9 cellular contexts compared by ENCODE assay signal in the genomic region with DNA sequence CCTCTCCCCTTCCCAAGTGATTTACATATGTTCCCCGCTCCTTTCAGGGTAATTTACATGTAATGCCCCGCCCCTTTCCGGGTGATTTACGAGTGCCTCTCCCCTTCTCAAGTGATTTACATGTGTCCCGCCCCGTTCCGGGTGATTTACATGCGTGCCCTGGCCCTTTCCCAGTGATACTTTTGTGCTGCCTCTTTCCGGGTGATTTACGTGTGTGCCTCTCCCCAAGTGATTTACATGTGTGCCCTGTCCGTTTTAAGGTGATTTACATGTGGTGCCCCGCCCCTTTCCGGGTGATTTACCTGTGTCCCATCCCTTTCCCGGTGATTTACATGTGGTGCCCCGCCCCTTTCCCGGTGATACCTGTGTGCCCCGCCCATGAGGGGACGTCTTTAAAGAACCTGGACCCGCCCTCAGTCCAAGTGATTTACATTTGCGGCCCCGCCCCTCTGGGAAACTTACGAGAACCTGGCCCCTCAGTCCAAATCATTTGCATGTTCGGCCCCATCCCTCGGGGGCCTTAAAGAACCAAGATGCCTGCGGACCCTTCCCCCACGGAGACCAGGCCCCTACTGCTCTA. TPM values are rescaled to one million over a fixed set of nuclear protein-coding genes. Genes with fewer than 3 reads are reported as not detected.
DNase-seq lines count a peak whose midpoint lies in the region; ATAC-seq and TF ChIP-seq lines count a peak whose summit lies in the region.
"Had no signal": no experiment of that assay in that cellular context is flagged by ENCODE, and none has a peak within 500 bp of the region (broad histone marks: within the 10 kb centered on the region; RNA-seq: fewer than 3 reads in every experiment).

No MANE protein-coding gene starts in this region.

- TF ChIP-seq CTCF in Peyer's patch (IDR thresholded peaks at IDR 0.05), result no peak
- no peak for TF ChIP-seq CTCF in natural killer cell (IDR thresholded peaks at IDR 0.05)
- no peak for TF ChIP-seq CTCF in stomach (IDR thresholded peaks at IDR 0.05)

- ATAC-seq in GM21529 (IDR thresholded peaks at IDR 0.05; ENCODE audit: unreplicated experiment) (peak; percentile 45), natural killer cell (peak; percentile 56 to 74 (median 60))

- H3K27ac ChIP-seq in Peyer's patch (peak overlapping the region; percentile 95 to 100 (median 98)), stomach (peak overlapping the region; percentile 98 to 99 (median 99))

- H3K4me3 ChIP-seq in Peyer's patch (peak overlapping the region; percentile 61 to 78 (median 70)), stomach (peak overlapping the region; percentile 46 to 70 (median 66))

- peaks cover 0 to 3% (median 0%) of the 10 kb centered on the region in 4 donors for H3K9me3 ChIP-seq in Peyer's patch
- no peaks in the 10 kb centered on the region for H3K9me3 ChIP-seq in stomach

- H3K27me3 ChIP-seq in Peyer's patch (no peaks in the 10 kb centered on the region), stomach (peaks cover 0 to 3% (median 0%) of the 10 kb centered on the region in 3 donors)

- H3K4me3 Mint-ChIP-seq in natural killer cell, result peak overlapping the region; percentile 83

- peaks cover 0 to 29% (median 0%) of the 10 kb centered on the region in 3 donors for H3K36me3 ChIP-seq in Peyer's patch
- H3K36me3 ChIP-seq in stomach, result peaks cover 19 to 33% (median 31%) of the 10 kb centered on the region in 4 donors

- intact Hi-C loops in natural killer cell (cut with micrococcal nuclease), result loop anchor here (1.0 kb wide), 2 partner anchors 15 to 795 kb away; partner anchors contain the start of genes LENG8 and PPP6R1
- intact Hi-C loops in stomach (cut with DNase I; ENCODE audit: low total_unique reads), result no loop called here

- 0 to 1% (median 0%) methylated on average over 22 to 26 of the region's 26 CpGs for WGBS in stomach, 5 donors

- peaks cover 3 to 59% (median 14%) of the 10 kb centered on the region in 4 donors for H3K4me1 ChIP-seq in Peyer's patch
- H3K4me1 ChIP-seq in stomach, result peaks cover 35 to 77% (median 69%) of the 10 kb centered on the region in 4 donors

- no peaks in the 10 kb centered on the region for H3K9me3 Mint-ChIP-seq in natural killer cell

- H3K36me3 Mint-ChIP-seq in natural killer cell, result no peaks in the 10 kb centered on the region

- DNase-seq in DMS153 (lab: John Stamatoyannopoulos, UW) (peak; percentile 100), HuH-7 (ENCODE audit: low spot score) (peak; percentile 75), Peyer's patch (peak; percentile 93 to 98 (median 95)), activated T-helper 1 cell treated with Interleukin-2 at 50 U/mL for 16 hours (ENCODE audit: low read depth) (peak; percentile 52), fibroblast of gingiva (ENCODE audit: low read depth) (peak; percentile 65), natural killer cell (peak; percentile 80), stomach (peak; percentile 99)

- TF ChIP-seq EP300 in stomach (IDR thresholded peaks at IDR 0.05), result no peak

- peaks cover 6 to 8% of the 10 kb centered on the region in 2 donors for H3K27me3 Mint-ChIP-seq in natural killer cell (ENCODE audit: low read depth in 2 of 2)

- peaks cover 27 to 42% of the 10 kb centered on the region in 2 donors for H3K4me1 Mint-ChIP-seq in natural killer cell

- peak overlapping the region; percentile 88 to 97 for H3K27ac Mint-ChIP-seq in natural killer cell

- TF ChIP-seq POLR2A in Peyer's patch (IDR thresholded peaks at IDR 0.05), result no peak
- no peak for TF ChIP-seq POLR2A in stomach (IDR thresholded peaks at IDR 0.05)

RNA-seq across cellular contexts. Expression of gene LENG9, which starts 0.6 kb away (rescaled TPM):
- total RNA-seq in Peyer's patch (10 to 100 TPM; 11.0 to 18.9 (median 15.8) TPM), natural killer cell (1 to 10 TPM; 3.2 to 5.6 (median 4.3) TPM), stomach (10 to 100 TPM in 2 of 5 donors, 1 to 10 TPM in 3; 1.3 to 14.5 (median 3.5) TPM)
- polyA plus RNA-seq in stomach, result 1 to 10 TPM; 6.9 to 7.8 (median 7.3) TPM

RNA-seq across cellular contexts. Expression of gene CDC42EP5, which starts 9.0 kb away (rescaled TPM):
- total RNA-seq in Peyer's patch (100 to 1,000 TPM in 1 of 4 donors, 10 to 100 TPM in 3; 38.0 to 133 (median 94.1) TPM), natural killer cell (not detected), stomach (100 to 1,000 TPM in 1 of 5 donors, 10 to 100 TPM in 2, under 1 TPM in 1, not detected in 1; 0.89 to 699 (median 32.8) TPM)
- 10 to 100 TPM; 24.8 to 48.6 (median 28.3) TPM for polyA plus RNA-seq in stomach

RNA-seq across cellular contexts. Expression of gene LENG8, which starts 15.1 kb away (rescaled TPM):
- total RNA-seq in Peyer's patch, result 100 to 1,000 TPM; 154 to 481 (median 360) TPM
- 100 to 1,000 TPM; 479 to 563 (median 507) TPM for total RNA-seq in natural killer cell
- total RNA-seq in stomach, result 100 to 1,000 TPM in 4 of 5 donors, 10 to 100 TPM in 1; 61.3 to 464 (median 222) TPM
- polyA plus RNA-seq in stomach, result 10 to 100 TPM; 37.4 to 99.0 (median 89.0) TPM

RNA-seq across cellular contexts. Expression of gene LAIR2, which starts 38.5 kb away (rescaled TPM):
- not detected for total RNA-seq in Peyer's patch
- 10 to 100 TPM; 44.1 to 67.7 (median 53.3) TPM for total RNA-seq in natural killer cell
- not detected for total RNA-seq in stomach
- polyA plus RNA-seq in stomach, result under 1 TPM in 1 of 3 donors, not detected in 2; 0.30 TPM
- total RNA-seq: lung microvascular endothelial cell had no signal

RNA-seq across cellular contexts. Expression of gene TTYH1, which starts 48.9 kb away (rescaled TPM):
- total RNA-seq in Peyer's patch (under 1 TPM in 1 of 4 donors, not detected in 3; 0.35 TPM), natural killer cell (under 1 TPM; 0.59 to 0.84 (median 0.65) TPM), stomach (10 to 100 TPM in 1 of 5 donors, 1 to 10 TPM in 2, not detected in 2; 2.3 to 12.9 (median 7.0) TPM)
- 1 to 10 TPM in 1 of 3 donors, under 1 TPM in 1, not detected in 1; 0.12 to 1.4 TPM for polyA plus RNA-seq in stomach
- total RNA-seq: lung microvascular endothelial cell had no signal

Comparison
In these comparisons a context has a peak if more than half of its experiments do, and no peak if none do; other contexts are left out.
1. Peak in every context shown above with its lines: DNase-seq, ATAC-seq, H3K4me3 ChIP-seq and H3K27ac ChIP-seq.